In the genomic region with DNA sequence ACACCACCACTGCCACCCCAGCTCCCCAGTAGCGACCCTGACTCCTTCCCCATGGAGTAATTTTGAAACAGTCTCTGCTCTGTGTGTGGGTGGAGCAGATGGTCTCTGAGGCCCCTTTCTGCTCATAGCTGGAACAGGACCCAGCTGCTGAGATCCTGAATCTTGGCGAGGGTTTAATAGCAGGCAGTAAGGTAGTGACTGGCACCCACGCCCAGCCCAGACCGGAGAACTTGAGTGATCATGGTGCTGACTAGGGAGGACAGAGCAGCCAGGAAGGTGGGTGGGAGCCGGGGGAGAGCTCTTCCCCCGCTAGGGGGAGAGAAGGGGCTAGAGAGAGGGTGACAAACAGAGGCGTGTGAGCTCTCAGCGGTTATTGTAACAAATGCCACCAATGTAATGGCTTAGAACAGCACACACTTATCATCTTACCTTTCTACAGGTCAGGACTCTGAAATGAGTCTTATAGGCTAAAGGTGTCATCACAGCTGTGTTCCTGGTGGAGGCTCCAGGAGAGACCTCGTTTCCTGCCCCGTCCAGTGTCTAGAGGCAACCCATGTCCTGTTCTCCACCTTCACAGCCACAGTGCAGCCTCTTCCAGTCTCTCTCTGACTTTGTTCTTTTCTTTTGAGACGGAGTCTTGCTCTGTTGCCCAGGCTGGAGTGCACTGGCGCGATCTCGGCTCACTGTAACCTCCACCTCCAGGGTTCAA, we compare ENCODE assay signal across 1 cellular context.
TF ChIP-seq lines count a peak whose summit lies in the region.

No MANE protein-coding gene starts in this region.

TF ChIP-seq in SK-N-SH, 30 proteins besides CTCF, POLR2A, EP300 and RAD21 (continued from another document):
- TF ChIP-seq, protein P1, sequence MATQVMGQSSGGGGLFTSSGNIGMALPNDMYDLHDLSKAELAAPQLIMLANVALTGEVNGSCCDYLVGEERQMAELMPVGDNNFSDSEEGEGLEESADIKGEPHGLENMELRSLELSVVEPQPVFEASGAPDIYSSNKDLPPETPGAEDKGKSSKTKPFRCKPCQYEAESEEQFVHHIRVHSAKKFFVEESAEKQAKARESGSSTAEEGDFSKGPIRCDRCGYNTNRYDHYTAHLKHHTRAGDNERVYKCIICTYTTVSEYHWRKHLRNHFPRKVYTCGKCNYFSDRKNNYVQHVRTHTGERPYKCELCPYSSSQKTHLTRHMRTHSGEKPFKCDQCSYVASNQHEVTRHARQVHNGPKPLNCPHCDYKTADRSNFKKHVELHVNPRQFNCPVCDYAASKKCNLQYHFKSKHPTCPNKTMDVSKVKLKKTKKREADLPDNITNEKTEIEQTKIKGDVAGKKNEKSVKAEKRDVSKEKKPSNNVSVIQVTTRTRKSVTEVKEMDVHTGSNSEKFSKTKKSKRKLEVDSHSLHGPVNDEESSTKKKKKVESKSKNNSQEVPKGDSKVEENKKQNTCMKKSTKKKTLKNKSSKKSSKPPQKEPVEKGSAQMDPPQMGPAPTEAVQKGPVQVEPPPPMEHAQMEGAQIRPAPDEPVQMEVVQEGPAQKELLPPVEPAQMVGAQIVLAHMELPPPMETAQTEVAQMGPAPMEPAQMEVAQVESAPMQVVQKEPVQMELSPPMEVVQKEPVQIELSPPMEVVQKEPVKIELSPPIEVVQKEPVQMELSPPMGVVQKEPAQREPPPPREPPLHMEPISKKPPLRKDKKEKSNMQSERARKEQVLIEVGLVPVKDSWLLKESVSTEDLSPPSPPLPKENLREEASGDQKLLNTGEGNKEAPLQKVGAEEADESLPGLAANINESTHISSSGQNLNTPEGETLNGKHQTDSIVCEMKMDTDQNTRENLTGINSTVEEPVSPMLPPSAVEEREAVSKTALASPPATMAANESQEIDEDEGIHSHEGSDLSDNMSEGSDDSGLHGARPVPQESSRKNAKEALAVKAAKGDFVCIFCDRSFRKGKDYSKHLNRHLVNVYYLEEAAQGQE (IDR thresholded peaks at IDR 0.05; ENCODE audit: low read depth, low read length), result no peak
- TF ChIP-seq GATA2 (CRISPR knock-in tag; IDR thresholded peaks at IDR 0.05) (no peak), POLR2AphosphoS5 (IDR thresholded peaks at IDR 0.05; ENCODE audit: low read depth, low read length) (no peak), TCF12 (IDR thresholded peaks at IDR 0.05) (no peak), FOSL2 (IDR thresholded peaks at IDR 0.05; ENCODE audit: borderline replicate concordance, low read depth) (no peak), EZH2phosphoT487 (IDR thresholded peaks at IDR 0.05; ENCODE audit: borderline replicate concordance, low read depth) (no peak), MEF2A (IDR thresholded peaks at IDR 0.05; ENCODE audit: borderline replicate concordance, low read depth) (no peak), RFX5 (IDR thresholded peaks at IDR 0.05; ENCODE audit: low read length) (no peak), SIN3A (IDR thresholded peaks at IDR 0.05; ENCODE audit: borderline replicate concordance, low read depth, low read length) (no peak), TAF1 (IDR thresholded peaks at IDR 0.05; ENCODE audit: borderline replicate concordance, low read depth, low read length) (no peak)
- TF ChIP-seq, protein P2, sequence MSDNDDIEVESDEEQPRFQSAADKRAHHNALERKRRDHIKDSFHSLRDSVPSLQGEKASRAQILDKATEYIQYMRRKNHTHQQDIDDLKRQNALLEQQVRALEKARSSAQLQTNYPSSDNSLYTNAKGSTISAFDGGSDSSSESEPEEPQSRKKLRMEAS (IDR thresholded peaks at IDR 0.05; ENCODE audit: low read depth), result no peak
